In genomic region chr6:27753668-27754407, GRCh38 we compare ENCODE assay signal across 1 cellular context.
A peak's percentile ranks its signal among the peaks of the same experiment; 100 is the strongest.
TF ChIP-seq lines count a peak whose summit lies in the region.

No MANE protein-coding gene starts in this region.

TF ChIP-seq in K562, 482 proteins besides CTCF, POLR2A, EP300 and RAD21 (continued from another document and continues in another):
- TF ChIP-seq ZBTB40 (IDR thresholded peaks at IDR 0.05) (peak; percentile 84), ZBTB40 (CRISPR knock-in tag; IDR thresholded peaks at IDR 0.05) (no peak), PREB (CRISPR knock-in tag; IDR thresholded peaks at IDR 0.05) (no peak), NCOA4 (IDR thresholded peaks at IDR 0.05; ENCODE audit: partially characterized antibody) (no peak), KDM1A (IDR thresholded peaks at IDR 0.05) (no peak), TAF1 (IDR thresholded peaks at IDR 0.05; ENCODE audit: control insufficient read depth, extremely low read depth, insufficient read depth, low read length, severe bottlenecking) (peak; percentile 36), ZNF146 (CRISPR knock-in tag; IDR thresholded peaks at IDR 0.05; ENCODE audit: unreplicated experiment) (no peak), PTRF (tag; IDR thresholded peaks at IDR 0.05) (no peak), ZNF436 (CRISPR knock-in tag; IDR thresholded peaks at IDR 0.05) (no peak), CEBPZ (IDR thresholded peaks at IDR 0.05; ENCODE audit: borderline replicate concordance, low read depth, low read length) (no peak), MAFK (IDR thresholded peaks at IDR 0.05; ENCODE audit: low read length) (no peak), ATF3 (IDR thresholded peaks at IDR 0.05) (no peak), ATF3 (CRISPR knock-in tag; conservative IDR thresholded peaks at IDR 0.05) (no peak), TCF7L2 (IDR thresholded peaks at IDR 0.05; ENCODE audit: low read depth, low read length) (no peak), SMARCA4 (IDR thresholded peaks at IDR 0.05) (no peak; the same call in 1 of the 2 replicates), BMI1 (IDR thresholded peaks at IDR 0.05; ENCODE audit: low read length) (no peak), TAL1 (IDR thresholded peaks at IDR 0.05) (no peak), ZNF639 (CRISPR knock-in tag; conservative IDR thresholded peaks at IDR 0.05 in 1 of 2, IDR thresholded peaks at IDR 0.05 in 1 of 2) (peak in 1 of 2 experiments; percentile 21; a peak in 1 of 4 replicates), ZBTB2 (IDR thresholded peaks at IDR 0.05) (peak; percentile 38; the same call in 1 of the 2 replicates), ARHGAP35 (IDR thresholded peaks at IDR 0.05; ENCODE audit: partially characterized antibody) (no peak), ZKSCAN8 (CRISPR knock-in tag; IDR thresholded peaks at IDR 0.05) (no peak), ZNF766 (CRISPR knock-in tag; conservative IDR thresholded peaks at IDR 0.05) (no peak), MTF1 (CRISPR knock-in tag; IDR thresholded peaks at IDR 0.05; ENCODE audit: borderline replicate concordance) (no peak), BRF2 (IDR thresholded peaks at IDR 0.05; ENCODE audit: borderline replicate concordance, insufficient read depth, insufficient read length) (no peak), KLF10 (CRISPR knock-in tag; IDR thresholded peaks at IDR 0.05) (no peak), ZBTB12 (CRISPR knock-in tag; IDR thresholded peaks at IDR 0.05) (no peak), HSF4 (CRISPR knock-in tag; IDR thresholded peaks at IDR 0.05; ENCODE audit: borderline replicate concordance) (no peak), DMBX1 (CRISPR knock-in tag; IDR thresholded peaks at IDR 0.05; ENCODE audit: borderline replicate concordance) (no peak), HDAC3 (IDR thresholded peaks at IDR 0.05; ENCODE audit: borderline replicate concordance, partially characterized antibody) (peak; percentile 1), ILF3 (IDR thresholded peaks at IDR 0.05; ENCODE audit: borderline replicate concordance) (peak; percentile 47), JUN (IDR thresholded peaks at IDR 0.05; ENCODE audit: borderline replicate concordance, low read depth, low read length) (peak; percentile 57; the same call in 1 of the 2 replicates), JUN (CRISPR knock-in tag; IDR thresholded peaks at IDR 0.05; ENCODE audit: borderline replicate concordance) (no peak), IRF1 (CRISPR knock-in tag; IDR thresholded peaks at IDR 0.05; ENCODE audit: borderline replicate concordance) (no peak), L3MBTL2 (IDR thresholded peaks at IDR 0.05) (peak; percentile 46), ZNF274 (IDR thresholded peaks at IDR 0.05; ENCODE audit: borderline replicate concordance, low read depth, low read length) (no peak), ZBTB8A (IDR thresholded peaks at IDR 0.05; ENCODE audit: partially characterized antibody) (no peak), FOXK1 (CRISPR knock-in tag; IDR thresholded peaks at IDR 0.05; ENCODE audit: borderline replicate concordance) (no peak), POLR2G (IDR thresholded peaks at IDR 0.05; ENCODE audit: low read depth, low read length) (no peak), ZSCAN29 (IDR thresholded peaks at IDR 0.05) (peak; percentile 99), TFAP4 (CRISPR knock-in tag; IDR thresholded peaks at IDR 0.05; ENCODE audit: borderline replicate concordance) (peak; percentile 75; the same call in 1 of the 2 replicates)
